In the genomic region with DNA sequence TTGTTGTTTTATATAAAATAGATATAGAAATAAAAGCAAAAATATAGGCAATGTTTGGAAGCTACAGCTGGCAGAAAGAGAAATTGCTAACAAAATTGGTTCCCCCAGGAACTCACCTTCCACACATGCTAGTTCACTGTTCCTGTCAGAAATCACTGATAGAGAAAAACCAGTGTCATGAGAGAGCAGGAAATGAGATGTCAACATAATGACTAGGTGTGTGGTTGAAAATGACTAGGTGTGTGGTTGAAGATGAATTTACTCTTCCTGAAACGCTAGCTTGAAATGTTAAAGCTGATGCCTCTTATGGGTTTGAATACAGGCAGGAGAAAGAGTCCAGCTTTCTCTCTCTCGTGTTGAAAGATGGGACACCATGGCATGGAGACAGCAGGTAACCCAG, we compare ENCODE assay signal across 1 cellular context.
TF ChIP-seq lines count a peak whose summit lies in the region.

No MANE protein-coding gene starts in this region.

TF ChIP-seq in GM12878, 131 proteins besides CTCF, POLR2A, EP300 and RAD21 (continued from another document and continues in another):
- TF ChIP-seq RELA (IDR thresholded peaks at IDR 0.05; ENCODE audit: borderline replicate concordance, partially characterized antibody) (no peak), IRF5 (IDR thresholded peaks at IDR 0.05; ENCODE audit: borderline replicate concordance) (no peak), NR2C2 (IDR thresholded peaks at IDR 0.05; ENCODE audit: borderline replicate concordance, control insufficient read depth, insufficient read length, low read depth) (no peak), TAF1 (IDR thresholded peaks at IDR 0.05; ENCODE audit: borderline replicate concordance, low read depth, low read length) (no peak), ATF7 (IDR thresholded peaks at IDR 0.05; ENCODE audit: low read depth) (peak; percentile 91), TBL1XR1 (IDR thresholded peaks at IDR 0.05; ENCODE audit: low read depth, low read length) (peak; percentile 16; the same call in 1 of the 2 replicates), TCF3 (IDR thresholded peaks at IDR 0.05; ENCODE audit: borderline replicate concordance, insufficient read depth, low read depth, low read length) (no peak), CBFB (IDR thresholded peaks at IDR 0.05; ENCODE audit: low read depth) (peak; percentile 81), EZH2 (IDR thresholded peaks at IDR 0.05; ENCODE audit: borderline replicate concordance, control insufficient read depth, low read depth, low read length) (no peak), STAT3 (IDR thresholded peaks at IDR 0.05; ENCODE audit: low read depth, low read length) (0 out of 2 replicates have a peak, but pooled peaks have one; percentile 89), BACH1 (IDR thresholded peaks at IDR 0.05; ENCODE audit: borderline replicate concordance) (peak; percentile 93; the same call in 1 of the 2 replicates), ZSCAN29 (IDR thresholded peaks at IDR 0.05) (no peak), MYB (IDR thresholded peaks at IDR 0.05; ENCODE audit: borderline replicate concordance, low read depth, low read length) (no peak), RB1 (IDR thresholded peaks at IDR 0.05; ENCODE audit: borderline replicate concordance) (no peak; the same call in 1 of the 2 replicates), RUNX3 (IDR thresholded peaks at IDR 0.05; ENCODE audit: low read length) (peak; percentile 99), ELK1 (IDR thresholded peaks at IDR 0.05; ENCODE audit: low read depth, low read length) (no peak), IRF4 (IDR thresholded peaks at IDR 0.05; ENCODE audit: low read depth, low read length) (peak; percentile 89), POU2F2 (IDR thresholded peaks at IDR 0.05; ENCODE audit: borderline replicate concordance, low read depth, low read length) (peak; percentile 53; the same call in 1 of the 3 replicates), PML (IDR thresholded peaks at IDR 0.05; ENCODE audit: low read length) (peak; percentile 33; the same call in 1 of the 2 replicates), SUPT20H (IDR thresholded peaks at IDR 0.05; ENCODE audit: borderline replicate concordance, control insufficient read depth, low read depth, low read length) (no peak), FOXK2 (IDR thresholded peaks at IDR 0.05) (no peak), SMAD1 (IDR thresholded peaks at IDR 0.05; ENCODE audit: low read depth, partially characterized antibody) (peak; percentile 49), TCF12 (IDR thresholded peaks at IDR 0.05; ENCODE audit: low read depth, low read length) (peak; percentile 63), ESRRA (IDR thresholded peaks at IDR 0.05; ENCODE audit: low read length) (no peak), JUND (IDR thresholded peaks at IDR 0.05; ENCODE audit: low read depth, low read length) (peak; percentile 73), TARDBP (IDR thresholded peaks at IDR 0.05; ENCODE audit: borderline replicate concordance) (no peak), SIX5 (IDR thresholded peaks at IDR 0.05; ENCODE audit: low read depth, low read length, severe bottlenecking) (no peak), CREM (IDR thresholded peaks at IDR 0.05; ENCODE audit: low read depth) (peak; percentile 86), MYC (IDR thresholded peaks at IDR 0.05; ENCODE audit: insufficient read depth, insufficient read length, insufficient replicate concordance, low read length, severe bottlenecking) (no peak), ZZZ3 (IDR thresholded peaks at IDR 0.05; ENCODE audit: control insufficient read depth, insufficient read length, low read depth) (no peak), ZNF217 (IDR thresholded peaks at IDR 0.05) (peak; percentile 35; the same call in 1 of the 2 replicates), MTA3 (IDR thresholded peaks at IDR 0.05; ENCODE audit: borderline replicate concordance, low read length) (peak; percentile 58; the same call in 1 of the 2 replicates), DPF2 (IDR thresholded peaks at IDR 0.05) (peak; percentile 94)
- TF ChIP-seq, protein P1, sequence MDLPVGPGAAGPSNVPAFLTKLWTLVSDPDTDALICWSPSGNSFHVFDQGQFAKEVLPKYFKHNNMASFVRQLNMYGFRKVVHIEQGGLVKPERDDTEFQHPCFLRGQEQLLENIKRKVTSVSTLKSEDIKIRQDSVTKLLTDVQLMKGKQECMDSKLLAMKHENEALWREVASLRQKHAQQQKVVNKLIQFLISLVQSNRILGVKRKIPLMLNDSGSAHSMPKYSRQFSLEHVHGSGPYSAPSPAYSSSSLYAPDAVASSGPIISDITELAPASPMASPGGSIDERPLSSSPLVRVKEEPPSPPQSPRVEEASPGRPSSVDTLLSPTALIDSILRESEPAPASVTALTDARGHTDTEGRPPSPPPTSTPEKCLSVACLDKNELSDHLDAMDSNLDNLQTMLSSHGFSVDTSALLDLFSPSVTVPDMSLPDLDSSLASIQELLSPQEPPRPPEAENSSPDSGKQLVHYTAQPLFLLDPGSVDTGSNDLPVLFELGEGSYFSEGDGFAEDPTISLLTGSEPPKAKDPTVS (IDR thresholded peaks at IDR 0.05; ENCODE audit: low read depth, low read length) = no peak
- TF ChIP-seq, protein P2, sequence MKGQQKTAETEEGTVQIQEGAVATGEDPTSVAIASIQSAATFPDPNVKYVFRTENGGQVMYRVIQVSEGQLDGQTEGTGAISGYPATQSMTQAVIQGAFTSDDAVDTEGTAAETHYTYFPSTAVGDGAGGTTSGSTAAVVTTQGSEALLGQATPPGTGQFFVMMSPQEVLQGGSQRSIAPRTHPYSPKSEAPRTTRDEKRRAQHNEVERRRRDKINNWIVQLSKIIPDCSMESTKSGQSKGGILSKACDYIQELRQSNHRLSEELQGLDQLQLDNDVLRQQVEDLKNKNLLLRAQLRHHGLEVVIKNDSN (IDR thresholded peaks at IDR 0.05; ENCODE audit: borderline replicate concordance, extremely low read length, insufficient read depth, low read depth, low read length) = no peak
- TF ChIP-seq, protein P3, sequence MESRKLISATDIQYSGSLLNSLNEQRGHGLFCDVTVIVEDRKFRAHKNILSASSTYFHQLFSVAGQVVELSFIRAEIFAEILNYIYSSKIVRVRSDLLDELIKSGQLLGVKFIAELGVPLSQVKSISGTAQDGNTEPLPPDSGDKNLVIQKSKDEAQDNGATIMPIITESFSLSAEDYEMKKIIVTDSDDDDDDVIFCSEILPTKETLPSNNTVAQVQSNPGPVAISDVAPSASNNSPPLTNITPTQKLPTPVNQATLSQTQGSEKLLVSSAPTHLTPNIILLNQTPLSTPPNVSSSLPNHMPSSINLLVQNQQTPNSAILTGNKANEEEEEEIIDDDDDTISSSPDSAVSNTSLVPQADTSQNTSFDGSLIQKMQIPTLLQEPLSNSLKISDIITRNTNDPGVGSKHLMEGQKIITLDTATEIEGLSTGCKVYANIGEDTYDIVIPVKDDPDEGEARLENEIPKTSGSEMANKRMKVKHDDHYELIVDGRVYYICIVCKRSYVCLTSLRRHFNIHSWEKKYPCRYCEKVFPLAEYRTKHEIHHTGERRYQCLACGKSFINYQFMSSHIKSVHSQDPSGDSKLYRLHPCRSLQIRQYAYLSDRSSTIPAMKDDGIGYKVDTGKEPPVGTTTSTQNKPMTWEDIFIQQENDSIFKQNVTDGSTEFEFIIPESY (IDR thresholded peaks at IDR 0.05) = no peak
- TF ChIP-seq, protein P4, sequence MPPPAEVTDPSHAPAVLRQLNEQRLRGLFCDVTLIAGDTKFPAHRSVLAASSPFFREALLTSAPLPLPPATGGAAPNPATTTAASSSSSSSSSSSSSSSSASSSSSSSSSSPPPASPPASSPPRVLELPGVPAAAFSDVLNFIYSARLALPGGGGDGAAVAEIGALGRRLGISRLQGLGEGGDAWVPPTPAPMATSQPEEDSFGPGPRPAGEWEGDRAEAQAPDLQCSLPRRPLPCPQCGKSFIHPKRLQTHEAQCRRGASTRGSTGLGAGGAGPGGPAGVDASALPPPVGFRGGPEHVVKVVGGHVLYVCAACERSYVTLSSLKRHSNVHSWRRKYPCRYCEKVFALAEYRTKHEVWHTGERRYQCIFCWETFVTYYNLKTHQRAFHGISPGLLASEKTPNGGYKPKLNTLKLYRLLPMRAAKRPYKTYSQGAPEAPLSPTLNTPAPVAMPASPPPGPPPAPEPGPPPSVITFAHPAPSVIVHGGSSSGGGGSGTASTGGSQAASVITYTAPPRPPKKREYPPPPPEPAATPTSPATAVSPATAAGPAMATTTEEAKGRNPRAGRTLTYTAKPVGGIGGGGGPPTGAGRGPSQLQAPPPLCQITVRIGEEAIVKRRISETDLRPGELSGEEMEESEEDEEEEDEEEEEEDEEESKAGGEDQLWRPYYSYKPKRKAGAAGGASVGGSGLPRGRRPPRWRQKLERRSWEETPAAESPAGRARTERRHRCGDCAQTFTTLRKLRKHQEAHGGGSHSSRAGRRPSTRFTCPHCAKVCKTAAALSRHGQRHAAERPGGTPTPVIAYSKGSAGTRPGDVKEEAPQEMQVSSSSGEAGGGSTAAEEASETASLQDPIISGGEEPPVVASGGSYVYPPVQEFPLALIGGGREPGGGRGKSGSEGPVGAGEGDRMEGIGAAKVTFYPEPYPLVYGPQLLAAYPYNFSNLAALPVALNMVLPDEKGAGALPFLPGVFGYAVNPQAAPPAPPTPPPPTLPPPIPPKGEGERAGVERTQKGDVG (CRISPR knock-in tag; IDR thresholded peaks at IDR 0.05) = no peak
- TF ChIP-seq, protein P5, sequence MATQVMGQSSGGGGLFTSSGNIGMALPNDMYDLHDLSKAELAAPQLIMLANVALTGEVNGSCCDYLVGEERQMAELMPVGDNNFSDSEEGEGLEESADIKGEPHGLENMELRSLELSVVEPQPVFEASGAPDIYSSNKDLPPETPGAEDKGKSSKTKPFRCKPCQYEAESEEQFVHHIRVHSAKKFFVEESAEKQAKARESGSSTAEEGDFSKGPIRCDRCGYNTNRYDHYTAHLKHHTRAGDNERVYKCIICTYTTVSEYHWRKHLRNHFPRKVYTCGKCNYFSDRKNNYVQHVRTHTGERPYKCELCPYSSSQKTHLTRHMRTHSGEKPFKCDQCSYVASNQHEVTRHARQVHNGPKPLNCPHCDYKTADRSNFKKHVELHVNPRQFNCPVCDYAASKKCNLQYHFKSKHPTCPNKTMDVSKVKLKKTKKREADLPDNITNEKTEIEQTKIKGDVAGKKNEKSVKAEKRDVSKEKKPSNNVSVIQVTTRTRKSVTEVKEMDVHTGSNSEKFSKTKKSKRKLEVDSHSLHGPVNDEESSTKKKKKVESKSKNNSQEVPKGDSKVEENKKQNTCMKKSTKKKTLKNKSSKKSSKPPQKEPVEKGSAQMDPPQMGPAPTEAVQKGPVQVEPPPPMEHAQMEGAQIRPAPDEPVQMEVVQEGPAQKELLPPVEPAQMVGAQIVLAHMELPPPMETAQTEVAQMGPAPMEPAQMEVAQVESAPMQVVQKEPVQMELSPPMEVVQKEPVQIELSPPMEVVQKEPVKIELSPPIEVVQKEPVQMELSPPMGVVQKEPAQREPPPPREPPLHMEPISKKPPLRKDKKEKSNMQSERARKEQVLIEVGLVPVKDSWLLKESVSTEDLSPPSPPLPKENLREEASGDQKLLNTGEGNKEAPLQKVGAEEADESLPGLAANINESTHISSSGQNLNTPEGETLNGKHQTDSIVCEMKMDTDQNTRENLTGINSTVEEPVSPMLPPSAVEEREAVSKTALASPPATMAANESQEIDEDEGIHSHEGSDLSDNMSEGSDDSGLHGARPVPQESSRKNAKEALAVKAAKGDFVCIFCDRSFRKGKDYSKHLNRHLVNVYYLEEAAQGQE (IDR thresholded peaks at IDR 0.05; ENCODE audit: low read depth, low read length) = no peak
- TF ChIP-seq, protein P6, sequence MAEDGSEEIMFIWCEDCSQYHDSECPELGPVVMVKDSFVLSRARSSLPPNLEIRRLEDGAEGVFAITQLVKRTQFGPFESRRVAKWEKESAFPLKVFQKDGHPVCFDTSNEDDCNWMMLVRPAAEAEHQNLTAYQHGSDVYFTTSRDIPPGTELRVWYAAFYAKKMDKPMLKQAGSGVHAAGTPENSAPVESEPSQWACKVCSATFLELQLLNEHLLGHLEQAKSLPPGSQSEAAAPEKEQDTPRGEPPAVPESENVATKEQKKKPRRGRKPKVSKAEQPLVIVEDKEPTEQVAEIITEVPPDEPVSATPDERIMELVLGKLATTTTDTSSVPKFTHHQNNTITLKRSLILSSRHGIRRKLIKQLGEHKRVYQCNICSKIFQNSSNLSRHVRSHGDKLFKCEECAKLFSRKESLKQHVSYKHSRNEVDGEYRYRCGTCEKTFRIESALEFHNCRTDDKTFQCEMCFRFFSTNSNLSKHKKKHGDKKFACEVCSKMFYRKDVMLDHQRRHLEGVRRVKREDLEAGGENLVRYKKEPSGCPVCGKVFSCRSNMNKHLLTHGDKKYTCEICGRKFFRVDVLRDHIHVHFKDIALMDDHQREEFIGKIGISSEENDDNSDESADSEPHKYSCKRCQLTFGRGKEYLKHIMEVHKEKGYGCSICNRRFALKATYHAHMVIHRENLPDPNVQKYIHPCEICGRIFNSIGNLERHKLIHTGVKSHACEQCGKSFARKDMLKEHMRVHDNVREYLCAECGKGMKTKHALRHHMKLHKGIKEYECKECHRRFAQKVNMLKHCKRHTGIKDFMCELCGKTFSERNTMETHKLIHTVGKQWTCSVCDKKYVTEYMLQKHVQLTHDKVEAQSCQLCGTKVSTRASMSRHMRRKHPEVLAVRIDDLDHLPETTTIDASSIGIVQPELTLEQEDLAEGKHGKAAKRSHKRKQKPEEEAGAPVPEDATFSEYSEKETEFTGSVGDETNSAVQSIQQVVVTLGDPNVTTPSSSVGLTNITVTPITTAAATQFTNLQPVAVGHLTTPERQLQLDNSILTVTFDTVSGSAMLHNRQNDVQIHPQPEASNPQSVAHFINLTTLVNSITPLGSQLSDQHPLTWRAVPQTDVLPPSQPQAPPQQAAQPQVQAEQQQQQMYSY (CRISPR knock-in tag; IDR thresholded peaks at IDR 0.05) = no peak
- TF ChIP-seq, protein P7, sequence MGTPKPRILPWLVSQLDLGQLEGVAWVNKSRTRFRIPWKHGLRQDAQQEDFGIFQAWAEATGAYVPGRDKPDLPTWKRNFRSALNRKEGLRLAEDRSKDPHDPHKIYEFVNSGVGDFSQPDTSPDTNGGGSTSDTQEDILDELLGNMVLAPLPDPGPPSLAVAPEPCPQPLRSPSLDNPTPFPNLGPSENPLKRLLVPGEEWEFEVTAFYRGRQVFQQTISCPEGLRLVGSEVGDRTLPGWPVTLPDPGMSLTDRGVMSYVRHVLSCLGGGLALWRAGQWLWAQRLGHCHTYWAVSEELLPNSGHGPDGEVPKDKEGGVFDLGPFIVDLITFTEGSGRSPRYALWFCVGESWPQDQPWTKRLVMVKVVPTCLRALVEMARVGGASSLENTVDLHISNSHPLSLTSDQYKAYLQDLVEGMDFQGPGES (IDR thresholded peaks at IDR 0.05) = no peak
